ENCODE assay signal across 9 cellular contexts in genomic region chr17:28406478-28406824, GRCh38. TPM values are rescaled to one million over a fixed set of nuclear protein-coding genes. Genes with fewer than 3 reads are reported as not detected.
DNase-seq lines count a peak whose midpoint lies in the region; FAIRE-seq and TF ChIP-seq lines count a peak whose summit lies in the region.
"Had no signal": no experiment of that assay in that cellular context is flagged by ENCODE, and none has a peak within 500 bp of the region (broad histone marks: within the 10 kb centered on the region; RNA-seq: fewer than 3 reads in every experiment).

No MANE protein-coding gene starts in this region.

- peak overlapping the region; percentile 56 for H3K4me3 ChIP-seq in CD8-positive, alpha-beta memory T cell (ENCODE audit: low read length)
- peak overlapping the region; percentile 81 for H3K4me3 ChIP-seq in Karpas-422 (ENCODE audit: low read length)
- H3K4me3 ChIP-seq in ascending aorta = peak overlapping the region; percentile 77 to 79
- H3K4me3 ChIP-seq in keratinocyte (ENCODE audit: control insufficient read depth in 2 of 3, extremely low read depth in 1 of 3, insufficient read depth in 2 of 3, low read depth in 1 of 3, low read length in 3 of 3) = peak overlapping the region; percentile 36 to 50 (median 39)
- H3K4me3 ChIP-seq in suprapubic skin = peak overlapping the region; percentile 74

- H3K4me2 ChIP-seq in Karpas-422 (ENCODE audit: low read depth, low read length, poor library complexity, severe bottlenecking) (peak overlapping the region; percentile 95), keratinocyte (ENCODE audit: control insufficient read depth, extremely low read depth, insufficient read depth, low read depth, low read length) (peak overlapping the region; percentile 67)

- H3K27me3 ChIP-seq in CD8-positive, alpha-beta memory T cell (ENCODE audit: insufficient read depth, low read length, poor library complexity, severe bottlenecking) = no peaks in the 10 kb centered on the region
- no peaks in the 10 kb centered on the region for H3K27me3 ChIP-seq in Karpas-422 (ENCODE audit: low read length)
- H3K27me3 ChIP-seq in ascending aorta = no peaks in the 10 kb centered on the region
- H3K27me3 ChIP-seq in keratinocyte (ENCODE audit: control insufficient read depth, extremely low read depth, insufficient read depth, low read length) = no peaks in the 10 kb centered on the region
- H3K27me3 ChIP-seq in suprapubic skin = peaks cover under 1% of the 10 kb centered on the region

- TF ChIP-seq CTCF in ascending aorta (IDR thresholded peaks at IDR 0.05) (no peak), keratinocyte (optimal IDR thresholded peaks at IDR 0.05 in 1 of 3, IDR thresholded peaks at IDR 0.05 in 1 of 3, conservative IDR thresholded peaks at IDR 0.05 in 1 of 3; ENCODE audit: extremely low read depth in 1 of 3, insufficient read depth in 2 of 3, low read length in 3 of 3) (no peak), suprapubic skin (IDR thresholded peaks at IDR 0.05) (no peak), GM13976 (IDR thresholded peaks at IDR 0.05; ENCODE audit: borderline replicate concordance, control extremely low read depth, extremely low read depth, insufficient read depth, missing control alignments) (no peak)

- POLR2A ChIA-PET in CD8-positive, alpha-beta memory T cell (lab: Charles Lee) = no interaction called here

- dilution Hi-C loops in keratinocyte (cut with MboI; ENCODE audit: extremely low pct_ligation_motif_present, low sequenced_read_pairs) = no loop called here

- no peaks in the 10 kb centered on the region for H4K20me1 ChIP-seq in Karpas-422 (ENCODE audit: insufficient read depth, low read depth, low read length)
- no peaks in the 10 kb centered on the region for H4K20me1 ChIP-seq in keratinocyte (ENCODE audit: control insufficient read depth, extremely low read depth, insufficient read depth, low read length)

- peak overlapping the region; percentile 80 for H3K9ac ChIP-seq in Karpas-422 (ENCODE audit: low read length)
- no peak overlapping the region for H3K9ac ChIP-seq in keratinocyte (ENCODE audit: control insufficient read depth, extremely low read depth, insufficient read depth, low read length)

- 24% methylated on average over 7 of the region's 9 CpGs for WGBS in suprapubic skin

- H3K36me3 Mint-ChIP-seq in CD8-positive, alpha-beta memory T cell = no peaks in the 10 kb centered on the region

- no peak for TF ChIP-seq EP300 in suprapubic skin (IDR thresholded peaks at IDR 0.05)

- CTCF ChIA-PET in CD8-positive, alpha-beta memory T cell (lab: Charles Lee) = interaction anchor here (0.5 to 6.0 kb wide), 2 partner anchors 11 to 22 kb away, joined by 3 to 33 read pairs; no protein-coding TSS in a partner anchor

- H3K9me3 Mint-ChIP-seq in CD8-positive, alpha-beta memory T cell = no peaks in the 10 kb centered on the region

- H3K4me1 ChIP-seq in CD8-positive, alpha-beta memory T cell (ENCODE audit: insufficient read depth, low read length) = peaks cover 6% of the 10 kb centered on the region
- H3K4me1 ChIP-seq in Karpas-422 (ENCODE audit: low read length) (peaks cover 13% of the 10 kb centered on the region), ascending aorta (peaks cover 9 to 11% of the 10 kb centered on the region in 2 donors), keratinocyte (ENCODE audit: control insufficient read depth, extremely low read depth, insufficient read depth, low read length) (peaks cover 36% of the 10 kb centered on the region), suprapubic skin (peaks cover 22% of the 10 kb centered on the region)

- H2AFZ ChIP-seq in Karpas-422 (ENCODE audit: low read length) (peak overlapping the region; percentile 95; the same call in 1 of the 2 replicates), keratinocyte (ENCODE audit: control insufficient read depth, low read length) (peak overlapping the region; percentile 60)

- no peaks in the 10 kb centered on the region for H3K9me3 ChIP-seq in CD8-positive, alpha-beta memory T cell (ENCODE audit: low read length)
- no peaks in the 10 kb centered on the region for H3K9me3 ChIP-seq in Karpas-422 (ENCODE audit: low read length)
- H3K9me3 ChIP-seq in ascending aorta = no peaks in the 10 kb centered on the region
- H3K9me3 ChIP-seq in keratinocyte (ENCODE audit: control insufficient read depth, low read depth, low read length) = no peaks in the 10 kb centered on the region
- no peaks in the 10 kb centered on the region for H3K9me3 ChIP-seq in suprapubic skin

- in situ Hi-C loops in GM13976 (cut with MboI; ENCODE audit: low sequenced_read_pairs, unreplicated experiment) = no loop called here

- peak overlapping the region; percentile 57 to 85 (median 82) for H3K4me3 Mint-ChIP-seq in CD8-positive, alpha-beta memory T cell

- peaks cover 10 to 13% of the 10 kb centered on the region in 2 donors for H3K27me3 Mint-ChIP-seq in CD8-positive, alpha-beta memory T cell

- TF ChIP-seq POLR2A in suprapubic skin (IDR thresholded peaks at IDR 0.05) = no peak

- no peaks in the 10 kb centered on the region for H3K36me3 ChIP-seq in CD8-positive, alpha-beta memory T cell (ENCODE audit: insufficient read depth, low read length)
- H3K36me3 ChIP-seq in Karpas-422 (ENCODE audit: insufficient read depth, low read length) = no peaks in the 10 kb centered on the region
- H3K36me3 ChIP-seq in ascending aorta = peaks cover 0 to 5% of the 10 kb centered on the region in 2 donors
- no peaks in the 10 kb centered on the region for H3K36me3 ChIP-seq in keratinocyte (ENCODE audit: control insufficient read depth in 2 of 2, extremely low read depth in 1 of 2, insufficient read depth in 2 of 2, low read length in 2 of 2)
- peaks cover 8% of the 10 kb centered on the region for H3K36me3 ChIP-seq in suprapubic skin

- no peak for FAIRE-seq in keratinocyte (lab: Jason Lieb, UNC)

- no peak for DNase-seq in CD8-positive, alpha-beta memory T cell
- DNase-seq in Karpas-422 (no peak), ascending aorta (ENCODE audit: low spot score in 2 of 2) (no peak), keratinocyte (ENCODE audit: low read depth, low spot score) (no peak), suprapubic skin (ENCODE audit: low spot score in 2 of 2) (no peak), NOMO-1 (lab: John Stamatoyannopoulos, UW; ENCODE audit: unreplicated experiment in 2 of 2) (no peak), GM13976 (ENCODE audit: low spot score) (no peak), NOMO-1 treated with DMSO at 0.1 percent for 48 hours (lab: John Stamatoyannopoulos, UW; ENCODE audit: unreplicated experiment) (no peak)

- H3K79me2 ChIP-seq in Karpas-422 (ENCODE audit: low read length) (no peaks in the 10 kb centered on the region), keratinocyte (ENCODE audit: control insufficient read depth, insufficient read depth, low read length) (no peaks in the 10 kb centered on the region)

- no peaks in the 10 kb centered on the region for H3K9me2 ChIP-seq in Karpas-422 (replicated peaks; ENCODE audit: insufficient read depth, low read length)

- no peak overlapping the region for H3K27ac ChIP-seq in CD8-positive, alpha-beta memory T cell (ENCODE audit: low read depth, low read length)
- H3K27ac ChIP-seq in Karpas-422 (ENCODE audit: low read length) (no peak overlapping the region), ascending aorta (no peak overlapping the region), keratinocyte (ENCODE audit: control insufficient read depth, insufficient read depth, low read length) (no peak overlapping the region), suprapubic skin (no peak overlapping the region)

- peaks cover 6 to 16% (median 14%) of the 10 kb centered on the region in 3 donors for H3K4me1 Mint-ChIP-seq in CD8-positive, alpha-beta memory T cell

- intact Hi-C loops in ascending aorta (cut with DNase I) = loop anchor here (5.0 kb wide), 1 partner anchor 311 kb away; the partner anchor contains the start of genes RAB34 and RPL23A

- H3K9me1 ChIP-seq in keratinocyte (ENCODE audit: control insufficient read depth, extremely low read depth, insufficient read depth, low read length) = no peaks in the 10 kb centered on the region

- H3K27ac Mint-ChIP-seq in CD8-positive, alpha-beta memory T cell = peak overlapping the region in 3 of 8 donors; percentile 26 to 82 (median 43)

RNA-seq across cellular contexts. Expression of gene SLC46A1, which starts 0.4 kb away (rescaled TPM):
- 1 to 10 TPM; 5.6 to 6.0 TPM for total RNA-seq in CD8-positive, alpha-beta memory T cell
- 6.3 TPM for polyA plus RNA-seq in CD8-positive, alpha-beta memory T cell
- 2.0 and 5.0 TPM in 2 replicates for total RNA-seq in Karpas-422 (2014; rRNA removed; shearing (Covaris generic); ENCODE audit: low replicate concordance)
- total RNA-seq in ascending aorta (9.7 TPM), suprapubic skin (1 to 10 TPM; 2.1 to 8.5 (median 3.5) TPM)
- 1.7 to 1.9 TPM (median 1.9 TPM) in 3 replicates for polyA plus RNA-seq in keratinocyte
- polyA plus RNA-seq in keratinocyte (2011; ENCODE audit: low read depth) = 0.29 TPM
- 0.78 and 1.5 TPM in 2 replicates for polyA plus RNA-seq in keratinocyte (2011; cell fraction: cytosol; rRNA removed)
- 4.4 and 5.6 TPM in 2 replicates for polyA plus RNA-seq in keratinocyte (2011; cell fraction: nucleus; rRNA removed)
- polyA plus RNA-seq in keratinocyte (2012; ENCODE audit: low replicate concordance) = 1.4 and 2.8 TPM in 2 replicates
- 1.3 to 5.3 TPM (median 2.8 TPM) in 3 replicates for polyA minus RNA-seq in keratinocyte
- polyA minus RNA-seq in keratinocyte (2011; cell fraction: cytosol; rRNA and poly(A)+ RNA removed) = 1.3 TPM
- 2.3 and 3.3 TPM in 2 replicates for polyA minus RNA-seq in keratinocyte (2011; cell fraction: nucleus; rRNA and poly(A)+ RNA removed)

RNA-seq across cellular contexts. Expression of gene SARM1, which starts 35.0 kb away (rescaled TPM):
- total RNA-seq in CD8-positive, alpha-beta memory T cell = 10 to 100 TPM; 35.3 to 37.0 TPM
- polyA plus RNA-seq in CD8-positive, alpha-beta memory T cell = 8.5 TPM
- 23.9 and 26.9 TPM in 2 replicates for total RNA-seq in Karpas-422 (2014; rRNA removed; shearing (Covaris generic); ENCODE audit: low replicate concordance)
- total RNA-seq in ascending aorta = 121 TPM
- polyA plus RNA-seq in keratinocyte = 0.55 to 1.6 TPM (median 0.90 TPM) in 3 replicates
- 0.30 TPM for polyA plus RNA-seq in keratinocyte (2011; ENCODE audit: low read depth)
- polyA plus RNA-seq in keratinocyte (2011; cell fraction: cytosol; rRNA removed) = 0.63 and 1.0 TPM in 2 replicates
- 2.7 and 2.8 TPM in 2 replicates for polyA plus RNA-seq in keratinocyte (2011; cell fraction: nucleus; rRNA removed)
- polyA plus RNA-seq in keratinocyte (2012; ENCODE audit: low replicate concordance) = 0.73 and 1.3 TPM in 2 replicates
- polyA minus RNA-seq in keratinocyte = 2.2 to 8.6 TPM (median 3.7 TPM) in 3 replicates
- polyA minus RNA-seq in keratinocyte (2011; cell fraction: cytosol; rRNA and poly(A)+ RNA removed) = 3.3 TPM
- 1.4 and 2.7 TPM in 2 replicates for polyA minus RNA-seq in keratinocyte (2011; cell fraction: nucleus; rRNA and poly(A)+ RNA removed)
- 10 to 100 TPM in 2 of 4 donors, 1 to 10 TPM in 2; 4.0 to 17.7 (median 11.6) TPM for total RNA-seq in suprapubic skin

RNA-seq across cellular contexts. Expression of gene VTN, which starts 36.3 kb away (rescaled TPM):
- total RNA-seq in CD8-positive, alpha-beta memory T cell = under 1 TPM; 0.18 to 0.57 TPM
- polyA plus RNA-seq in CD8-positive, alpha-beta memory T cell = not detected
- 4.2 TPM in 1 of 2 replicates, not detected in the other for total RNA-seq in Karpas-422 (2014; rRNA removed; shearing (Covaris generic); ENCODE audit: low replicate concordance)
- total RNA-seq in ascending aorta (7.5 TPM), suprapubic skin (1 to 10 TPM in 1 of 4 donors, under 1 TPM in 2, not detected in 1; 0.42 to 4.2 (median 0.42) TPM)
- polyA plus RNA-seq in keratinocyte = 0.05 TPM in 1 of 3 replicates, not detected in the others
- not detected for polyA plus RNA-seq in keratinocyte (2011; ENCODE audit: low read depth)
- polyA plus RNA-seq in keratinocyte (2011; cell fraction: cytosol; rRNA removed) = not detected in 2 replicates
- 0.11 and 0.20 TPM in 2 replicates for polyA plus RNA-seq in keratinocyte (2011; cell fraction: nucleus; rRNA removed)
- 0.16 TPM in 1 of 2 replicates, not detected in the other for polyA plus RNA-seq in keratinocyte (2012; ENCODE audit: low replicate concordance)
- not detected in 3 replicates for polyA minus RNA-seq in keratinocyte
- polyA minus RNA-seq in keratinocyte (2011; cell fraction: cytosol; rRNA and poly(A)+ RNA removed) = not detected
- 0.39 and 0.42 TPM in 2 replicates for polyA minus RNA-seq in keratinocyte (2011; cell fraction: nucleus; rRNA and poly(A)+ RNA removed)
- total RNA-seq: renal cortical epithelial cell had no signal

RNA-seq across cellular contexts. Expression of gene SEBOX, which starts 41.5 kb away (rescaled TPM):
- not detected for total RNA-seq in CD8-positive, alpha-beta memory T cell
- not detected for polyA plus RNA-seq in CD8-positive, alpha-beta memory T cell
- not detected in 2 replicates for total RNA-seq in Karpas-422 (2014; rRNA removed; shearing (Covaris generic); ENCODE audit: low replicate concordance)
- not detected for total RNA-seq in ascending aorta
- not detected in 3 replicates for polyA plus RNA-seq in keratinocyte
- not detected for polyA plus RNA-seq in keratinocyte (2011; ENCODE audit: low read depth)
- polyA plus RNA-seq in keratinocyte (2011; cell fraction: cytosol; rRNA removed) = not detected in 2 replicates
- polyA plus RNA-seq in keratinocyte (2011; cell fraction: nucleus; rRNA removed) = not detected in 2 replicates
- not detected in 2 replicates for polyA plus RNA-seq in keratinocyte (2012; ENCODE audit: low replicate concordance)
- not detected in 3 replicates for polyA minus RNA-seq in keratinocyte
- not detected for polyA minus RNA-seq in keratinocyte (2011; cell fraction: cytosol; rRNA and poly(A)+ RNA removed)
- polyA minus RNA-seq in keratinocyte (2011; cell fraction: nucleus; rRNA and poly(A)+ RNA removed) = not detected in 2 replicates
- total RNA-seq in suprapubic skin = not detected
- total RNA-seq: renal cortical epithelial cell had no signal

RNA-seq across cellular contexts. Expression of gene POLDIP2, which starts 49.1 kb away (rescaled TPM):
- total RNA-seq in CD8-positive, alpha-beta memory T cell = 100 to 1,000 TPM; 134 to 135 TPM
- 81.1 TPM for polyA plus RNA-seq in CD8-positive, alpha-beta memory T cell
- total RNA-seq in Karpas-422 (2014; rRNA removed; shearing (Covaris generic); ENCODE audit: low replicate concordance) = 71.1 and 98.3 TPM in 2 replicates
- total RNA-seq in ascending aorta (82.2 TPM), suprapubic skin (100 to 1,000 TPM in 1 of 4 donors, 10 to 100 TPM in 3; 52.9 to 103 (median 86.0) TPM)
- 88.7 to 105 TPM (median 90.2 TPM) in 3 replicates for polyA plus RNA-seq in keratinocyte
- polyA plus RNA-seq in keratinocyte (2011; ENCODE audit: low read depth) = 20.9 TPM
- polyA plus RNA-seq in keratinocyte (2011; cell fraction: cytosol; rRNA removed) = 84.0 and 88.6 TPM in 2 replicates
- polyA plus RNA-seq in keratinocyte (2011; cell fraction: nucleus; rRNA removed) = 46.4 and 52.3 TPM in 2 replicates
- 84.6 and 91.7 TPM in 2 replicates for polyA plus RNA-seq in keratinocyte (2012; ENCODE audit: low replicate concordance)
- polyA minus RNA-seq in keratinocyte = 69.6 to 107 TPM (median 72.8 TPM) in 3 replicates
- polyA minus RNA-seq in keratinocyte (2011; cell fraction: cytosol; rRNA and poly(A)+ RNA removed) = 70.4 TPM
- polyA minus RNA-seq in keratinocyte (2011; cell fraction: nucleus; rRNA and poly(A)+ RNA removed) = 19.5 and 30.5 TPM in 2 replicates
